32 cellular contexts compared by ENCODE assay signal in genomic region chr2:134490535-134490934, GRCh38.
"Had no signal": no experiment of that assay in that cellular context is flagged by ENCODE, and none has a peak within 500 bp of the region (broad histone marks: within the 10 kb centered on the region; RNA-seq: fewer than 3 reads in every experiment).

No MANE protein-coding gene starts in this region.

- H3K36me3 ChIP-seq: adrenal gland, esophagus muscularis mucosa, gastroesophageal sphincter, WERI-Rb-1 had no signal

- H3K27ac Mint-ChIP-seq: activated B cell treated with CpG ODN at 0.5 μM for 24 hours; activated CD4-positive, alpha-beta memory T cell treated with anti-CD3 and anti-CD28 coated beads for 36 hours; activated CD8-positive, alpha-beta memory T cell treated with anti-CD3 and anti-CD28 coated beads, Interleukin-2, amount 10 ng/mL, durations not matched to agents 7 days and 5 days; activated CD8-positive, alpha-beta T cell treated with anti-CD3 and anti-CD28 coated beads, Interleukin-2, amount 10 ng/mL, durations not matched to agents 7 days and 5 days; activated naive CD4-positive, alpha-beta T cell treated with anti-CD3 and anti-CD28 coated beads for 36 hours; activated naive CD4-positive, alpha-beta T cell treated with anti-CD3 and anti-CD28 coated beads, Interleukin-2, amount 50 U/mL, for 24 hours; activated naive CD8-positive, alpha-beta T cell treated with anti-CD3 and anti-CD28 coated beads for 36 hours; activated naive CD8-positive, alpha-beta T cell treated with anti-CD3 and anti-CD28 coated beads, Interleukin-2, amount 50 U/mL, for 24 hours; activated T-helper 1 cell treated with anti-CD3 and anti-CD28 coated beads, Interleukin-12 subunit alpha, Interleukin-12 subunit beta, Interleukin-2, Interleukin-4 antibody, amounts not matched to agents 30 ng/mL and 10 ng/mL and 1 ng/mL, durations not matched to agents 14 hours and 24 hours and 36 hours; activated T-helper 2 cell treated with anti-CD3 and anti-CD28 coated beads, Interferon-gamma antibody, Interleukin-2, Interleukin-4, amounts not matched to agents 10 μg/mL and 5 μg/mL and 100 μg/mL, durations not matched to agents 14 hours and 24 hours and 36 hours; dendritic cell treated with granulocyte-macrophage colony-stimulating factor and Interleukin-4, amounts not matched to agents 40 ng/mL and 50 ng/mL, for 4 days; endodermal cell had no signal

- H3K9me3 Mint-ChIP-seq: activated B cell treated with CpG ODN at 0.5 μM for 24 hours; activated CD4-positive, alpha-beta memory T cell treated with anti-CD3 and anti-CD28 coated beads for 36 hours; activated naive CD4-positive, alpha-beta T cell treated with anti-CD3 and anti-CD28 coated beads for 36 hours; activated naive CD4-positive, alpha-beta T cell treated with anti-CD3 and anti-CD28 coated beads, Interleukin-2, amount 50 U/mL, for 24 hours; activated naive CD8-positive, alpha-beta T cell treated with anti-CD3 and anti-CD28 coated beads for 36 hours; activated naive CD8-positive, alpha-beta T cell treated with anti-CD3 and anti-CD28 coated beads, Interleukin-2, amount 50 U/mL, for 24 hours; activated T-helper 1 cell treated with anti-CD3 and anti-CD28 coated beads, Interleukin-12 subunit alpha, Interleukin-12 subunit beta, Interleukin-2, Interleukin-4 antibody, amounts not matched to agents 30 ng/mL and 10 ng/mL and 1 ng/mL, durations not matched to agents 14 hours and 24 hours and 36 hours; activated T-helper 2 cell treated with anti-CD3 and anti-CD28 coated beads, Interferon-gamma antibody, Interleukin-2, Interleukin-4, amounts not matched to agents 10 μg/mL and 5 μg/mL and 100 μg/mL, durations not matched to agents 14 hours and 24 hours and 36 hours; central memory CD8-positive, alpha-beta T cell; dendritic cell treated with granulocyte-macrophage colony-stimulating factor and Interleukin-4, amounts not matched to agents 40 ng/mL and 50 ng/mL, for 4 days; endodermal cell had no signal

- H3K4me1 ChIP-seq: adrenal gland, body of pancreas, gastroesophageal sphincter had no signal

- H3K4me3 ChIP-seq: adrenal gland, body of pancreas, coronary artery, dorsolateral prefrontal cortex, esophagus muscularis mucosa, gastroesophageal sphincter had no signal

- ATAC-seq: activated CD4-positive, CD25-positive, alpha-beta regulatory T cell treated with anti-CD3 and anti-CD28 coated beads, Interleukin-2, amount 50 U/mL, for 24 hours; activated CD8-positive, alpha-beta memory T cell treated with anti-CD3 and anti-CD28 coated beads, Interleukin-2, amount 10 ng/mL, durations not matched to agents 7 days and 5 days; activated CD8-positive, alpha-beta T cell treated with anti-CD3 and anti-CD28 coated beads, Interleukin-2, amount 10 ng/mL, durations not matched to agents 7 days and 5 days; activated naive CD8-positive, alpha-beta T cell treated with anti-CD3 and anti-CD28 coated beads, Interleukin-2, amount 50 U/mL, for 24 hours; body of pancreas; gastroesophageal sphincter had no signal

- H3K27me3 Mint-ChIP-seq: activated B cell treated with CpG ODN at 0.5 μM for 24 hours; activated CD4-positive, alpha-beta memory T cell treated with anti-CD3 and anti-CD28 coated beads for 36 hours; dendritic cell treated with granulocyte-macrophage colony-stimulating factor and Interleukin-4, amounts not matched to agents 40 ng/mL and 50 ng/mL, for 4 days had no signal

- H3K9me3 ChIP-seq: adrenal gland, body of pancreas, esophagus muscularis mucosa, gastroesophageal sphincter had no signal

- DNase-seq: activated B cell treated with CpG ODN at 0.5 μM for 24 hours; activated CD4-positive, alpha-beta memory T cell treated with anti-CD3 and anti-CD28 coated beads for 36 hours; activated CD4-positive, alpha-beta T cell treated with anti-CD3 and anti-CD28 coated beads for 48 hours; activated CD8-positive, alpha-beta memory T cell treated with anti-CD3 and anti-CD28 coated beads, Interleukin-2, amount 10 ng/mL, durations not matched to agents 7 days and 5 days; activated CD8-positive, alpha-beta memory T cell treated with anti-CD3 and anti-CD28 coated beads, Interleukin-2, amount 50 U/mL, for 4 hours; activated CD8-positive, alpha-beta T cell treated with anti-CD3 and anti-CD28 coated beads, Interleukin-2, amount 10 ng/mL, durations not matched to agents 7 days and 5 days; activated effector memory CD4-positive, alpha-beta T cell treated with anti-CD3 and anti-CD28 coated beads, Interleukin-2, amount 50 U/mL, for 16 hours; activated naive CD4-positive, alpha-beta T cell treated with anti-CD3 and anti-CD28 coated beads for 36 hours; activated naive CD8-positive, alpha-beta T cell treated with anti-CD3 and anti-CD28 coated beads for 36 hours; activated naive CD8-positive, alpha-beta T cell treated with anti-CD3 and anti-CD28 coated beads, Interleukin-2, amount 50 U/mL, for 24 hours; activated T-cell treated with anti-CD3 and anti-CD28 coated beads, Interleukin-2, amount 50 U/mL, for 1 hour; activated T-cell treated with anti-CD3 and anti-CD28 coated beads, Interleukin-2, amount 50 U/mL, for 48 hours; adrenal gland; amygdala; aorta; body of pancreas; dorsolateral prefrontal cortex; effector memory CD4-positive, alpha-beta T cell; erythroblast; foreskin melanocyte; T-helper 2 cell; WERI-Rb-1 had no signal

- H3K36me3 Mint-ChIP-seq: activated CD4-positive, alpha-beta memory T cell treated with anti-CD3 and anti-CD28 coated beads for 36 hours; activated CD8-positive, alpha-beta memory T cell treated with anti-CD3 and anti-CD28 coated beads, Interleukin-2, amount 10 ng/mL, durations not matched to agents 7 days and 5 days; activated naive CD4-positive, alpha-beta T cell treated with anti-CD3 and anti-CD28 coated beads, Interleukin-2, amount 50 U/mL, for 24 hours; activated naive CD8-positive, alpha-beta T cell treated with anti-CD3 and anti-CD28 coated beads for 36 hours had no signal

- H3K27ac ChIP-seq: adrenal gland, body of pancreas, coronary artery, dorsolateral prefrontal cortex, esophagus muscularis mucosa, gastroesophageal sphincter, WERI-Rb-1 had no signal

- H3K4me3 Mint-ChIP-seq: activated B cell treated with CpG ODN at 0.5 μM for 24 hours; activated CD4-positive, alpha-beta memory T cell treated with anti-CD3 and anti-CD28 coated beads for 36 hours; activated CD8-positive, alpha-beta memory T cell treated with anti-CD3 and anti-CD28 coated beads, Interleukin-2, amount 10 ng/mL, durations not matched to agents 7 days and 5 days; activated CD8-positive, alpha-beta T cell treated with anti-CD3 and anti-CD28 coated beads, Interleukin-2, amount 10 ng/mL, durations not matched to agents 7 days and 5 days; activated naive CD4-positive, alpha-beta T cell treated with anti-CD3 and anti-CD28 coated beads for 36 hours; activated naive CD4-positive, alpha-beta T cell treated with anti-CD3 and anti-CD28 coated beads, Interleukin-2, amount 50 U/mL, for 24 hours; activated naive CD8-positive, alpha-beta T cell treated with anti-CD3 and anti-CD28 coated beads for 36 hours; activated naive CD8-positive, alpha-beta T cell treated with anti-CD3 and anti-CD28 coated beads, Interleukin-2, amount 50 U/mL, for 24 hours; activated T-helper 1 cell treated with anti-CD3 and anti-CD28 coated beads, Interleukin-12 subunit alpha, Interleukin-12 subunit beta, Interleukin-2, Interleukin-4 antibody, amounts not matched to agents 30 ng/mL and 10 ng/mL and 1 ng/mL, durations not matched to agents 14 hours and 24 hours and 36 hours; central memory CD8-positive, alpha-beta T cell; dendritic cell treated with granulocyte-macrophage colony-stimulating factor and Interleukin-4, amounts not matched to agents 40 ng/mL and 50 ng/mL, for 4 days; endodermal cell had no signal

- H3K4me1 Mint-ChIP-seq: activated B cell treated with CpG ODN at 0.5 μM for 24 hours; activated CD8-positive, alpha-beta memory T cell treated with anti-CD3 and anti-CD28 coated beads, Interleukin-2, amount 10 ng/mL, durations not matched to agents 7 days and 5 days; activated naive CD8-positive, alpha-beta T cell treated with anti-CD3 and anti-CD28 coated beads for 36 hours; activated naive CD8-positive, alpha-beta T cell treated with anti-CD3 and anti-CD28 coated beads, Interleukin-2, amount 50 U/mL, for 24 hours; endodermal cell had no signal

- H3K27me3 ChIP-seq: adrenal gland, body of pancreas, esophagus muscularis mucosa had no signal
